In the genomic region with DNA sequence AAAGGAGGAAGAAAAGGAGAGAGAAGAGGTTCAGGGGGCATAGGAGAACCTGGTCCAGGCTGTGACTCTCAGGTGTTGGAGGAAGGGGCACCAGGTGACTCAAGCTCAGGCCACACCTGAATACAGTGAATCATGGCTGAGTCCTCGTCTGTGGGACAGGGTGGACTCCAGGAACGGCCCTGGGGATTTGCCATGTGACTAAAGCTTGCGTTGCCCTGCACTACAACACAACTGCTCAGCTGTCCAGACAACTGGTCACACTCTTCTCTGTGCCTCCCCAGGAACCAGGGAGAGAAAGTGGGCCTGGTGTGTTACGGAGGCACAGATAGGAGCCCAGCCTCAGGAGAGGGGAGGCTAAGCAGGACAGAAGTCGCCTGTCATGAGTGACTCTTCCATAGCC, we compare ENCODE assay signal across 20 cellular contexts. TPM values are rescaled to one million over a fixed set of nuclear protein-coding genes. Genes with fewer than 3 reads are reported as not detected.
DNase-seq lines count a peak whose midpoint lies in the region; ATAC-seq and TF ChIP-seq lines count a peak whose summit lies in the region.
"Had no signal": no experiment of that assay in that cellular context is flagged by ENCODE, and none has a peak within 500 bp of the region (broad histone marks: within the 10 kb centered on the region; RNA-seq: fewer than 3 reads in every experiment).

No MANE protein-coding gene starts in this region.

- H3K36me3 ChIP-seq in psoas muscle (ENCODE audit: insufficient read depth in 1 of 2, low read depth in 1 of 2) = no peaks in the 10 kb centered on the region
- H3K36me3 ChIP-seq in thyroid gland = no peaks in the 10 kb centered on the region
- H3K36me3 ChIP-seq: SJCRH30 had no signal

- H3K9me3 ChIP-seq in psoas muscle = no peaks in the 10 kb centered on the region
- H3K9me3 ChIP-seq in thyroid gland = no peaks in the 10 kb centered on the region
- H3K9me3 ChIP-seq: SJCRH30 had no signal

- H3K4me3 ChIP-seq in psoas muscle (no peak overlapping the region), thyroid gland (replicated peaks in 1 of 3) (no peak overlapping the region)
- H3K4me3 ChIP-seq: SJCRH30 had no signal

- TF ChIP-seq CTCF in psoas muscle (IDR thresholded peaks at IDR 0.05) (no peak), thyroid gland (IDR thresholded peaks at IDR 0.05) (no peak)

- intact Hi-C loops in psoas muscle (cut with DNase I) (no loop called here), thyroid gland (cut with DNase I) (no loop called here)

- no peaks in the 10 kb centered on the region for H3K27me3 ChIP-seq in psoas muscle (ENCODE audit: insufficient read depth in 3 of 3, low read length in 2 of 3)
- no peaks in the 10 kb centered on the region for H3K27me3 ChIP-seq in thyroid gland
- H3K27me3 ChIP-seq: SJCRH30 had no signal

- DNase-seq in ELR (ENCODE audit: low read depth) = peak; percentile 54
- peak; percentile 95 for DNase-seq in RKO (ENCODE audit: low spot score)
- peak; percentile 42 for DNase-seq in glomerular visceral epithelial cell (ENCODE audit: extremely low spot score)
- no peak for DNase-seq in psoas muscle
- DNase-seq in UCSD-AML1 (lab: John Stamatoyannopoulos, UW; ENCODE audit: unreplicated experiment) = no peak
- no peak for DNase-seq in DMS79 (lab: John Stamatoyannopoulos, UW)
- DNase-seq in thyroid gland = no peak
- DNase-seq: activated CD4-positive, CD25-positive, alpha-beta regulatory T cell; activated CD8-positive, alpha-beta T cell treated with anti-CD3 and anti-CD28 coated beads for 36 hours; activated T-cell treated with anti-CD3 and anti-CD28 coated beads, Interleukin-2, amount 50 U/mL, for 4 hours; CD8-positive, alpha-beta memory T cell; hippocampal formation; mesendoderm; NCI-H1105; NCI-H2081 treated with DMSO at 0.1 percent for 48 hours; nephron progenitor cell; SJCRH30 had no signal

- H3K27ac ChIP-seq in psoas muscle = no peak overlapping the region
- no peak overlapping the region for H3K27ac ChIP-seq in thyroid gland
- H3K27ac ChIP-seq: SJCRH30 had no signal

- H3K4me1 ChIP-seq in psoas muscle (peaks cover 6% of the 10 kb centered on the region), thyroid gland (peaks cover 22 to 33% of the 10 kb centered on the region in 2 donors)

- TF ChIP-seq POLR2A in thyroid gland (IDR thresholded peaks at IDR 0.05) = no peak

- WGBS in psoas muscle, 3 donors = 49 to 67% (median 56%) methylated on average over 5 of the region's 5 CpGs
- WGBS in thyroid gland, 2 donors = 87% methylated on average over 5 of the region's 5 CpGs

- ATAC-seq in psoas muscle (peak in 3 of 4 donors; percentile 28 to 60 (median 55)), GM18907 (IDR thresholded peaks at IDR 0.05; ENCODE audit: unreplicated experiment) (no peak)
- ATAC-seq: activated CD8-positive, alpha-beta T cell treated with anti-CD3 and anti-CD28 coated beads for 36 hours; activated naive CD4-positive, alpha-beta T cell treated with anti-CD3 and anti-CD28 coated beads, Interleukin-2, amount 50 U/mL, for 72 hours; activated T-cell treated with anti-CD3 and anti-CD28 coated beads, Interleukin-2, amount 50 U/mL, for 4 hours had no signal

RNA-seq across cellular contexts. Expression of gene LAMB3, which starts 3.6 kb away (rescaled TPM):
- 1 to 10 TPM in 3 of 4 donors, under 1 TPM in 1; 0.88 to 2.7 (median 1.8) TPM for total RNA-seq in psoas muscle
- 1 to 10 TPM in 2 of 3 donors, under 1 TPM in 1; 0.98 to 2.6 (median 2.0) TPM for polyA plus RNA-seq in psoas muscle
- 1 to 10 TPM in 3 of 4 donors, under 1 TPM in 1; 0.56 to 5.6 (median 2.7) TPM for total RNA-seq in thyroid gland

RNA-seq across cellular contexts. Expression of gene G0S2, which starts 19.4 kb away (rescaled TPM):
- total RNA-seq in psoas muscle (100 to 1,000 TPM in 2 of 4 donors, 10 to 100 TPM in 2; 50.0 to 468 (median 92.8) TPM), thyroid gland (10 to 100 TPM in 2 of 4 donors, 1 to 10 TPM in 2; 6.5 to 43.7 (median 10.7) TPM)
- 100 to 1,000 TPM in 1 of 3 donors, 10 to 100 TPM in 2; 49.9 to 561 (median 89.0) TPM for polyA plus RNA-seq in psoas muscle
- polyA plus RNA-seq: CD8-positive, alpha-beta memory T cell had no signal

RNA-seq across cellular contexts. Expression of gene HSD11B1, which starts 48.8 kb away (rescaled TPM):
- total RNA-seq in psoas muscle (1 to 10 TPM; 1.3 to 3.0 (median 2.1) TPM), thyroid gland (10 to 100 TPM in 1 of 4 donors, 1 to 10 TPM in 3; 1.1 to 20.7 (median 2.4) TPM)
- polyA plus RNA-seq in psoas muscle = 1 to 10 TPM; 1.0 to 2.0 (median 1.2) TPM
- total RNA-seq: NCI-H460, SJCRH30 had no signal

Comparison
In these comparisons a context has a peak if more than half of its experiments do, and no peak if none do; other contexts are left out.
1. DNase-seq: peak in ELR (single experiment), RKO (single experiment) and glomerular visceral epithelial cell (single experiment); none in psoas muscle (0 of 2), UCSD-AML1 (single experiment), DMS79 (single experiment) and thyroid gland (0 of 2).